In genomic region chr5:170313344-170313743, GRCh38 we compare ENCODE assay signal across 13 cellular contexts. TPM values are rescaled to one million over a fixed set of nuclear protein-coding genes. Genes with fewer than 3 reads are reported as not detected.
DNase-seq lines count a peak whose midpoint lies in the region; ATAC-seq lines count a peak whose summit lies in the region.
"Had no signal": no experiment of that assay in that cellular context is flagged by ENCODE, and none has a peak within 500 bp of the region (broad histone marks: within the 10 kb centered on the region; RNA-seq: fewer than 3 reads in every experiment).

No MANE protein-coding gene starts in this region.

- ATAC-seq in central memory CD8-positive, alpha-beta T cell (replicated peaks; ENCODE audit: extremely low read depth, poor library complexity, severe bottlenecking): peak; percentile 35

- 51% methylated on average over 6 of the region's 6 CpGs for WGBS in thymus

- no peaks in the 10 kb centered on the region for H3K27me3 Mint-ChIP-seq in central memory CD8-positive, alpha-beta T cell

- H3K27ac ChIP-seq in thymus (ENCODE audit: low read depth): peak overlapping the region; percentile 54

- peak; percentile 48 for DNase-seq in activated naive CD4-positive, alpha-beta T cell treated with Interleukin-2 at 50 U/mL for 16 hours
- DNase-seq in activated naive CD4-positive, alpha-beta T cell (lab: John Stamatoyannopoulos, UW): no peak
- DNase-seq in activated CD4-positive, alpha-beta T cell treated with anti-CD3 and anti-CD28 coated beads, Interleukin-2, amount 50 U/mL, for 4 hours: peak; percentile 54 to 58
- no peak for DNase-seq in central memory CD8-positive, alpha-beta T cell (ENCODE audit: low spot score in 2 of 2)
- DNase-seq in NCI-H2107 treated with DMSO at 0.1 percent for 48 hours (lab: John Stamatoyannopoulos, UW; ENCODE audit: unreplicated experiment): no peak
- no peak for DNase-seq in NCI-H226
- DNase-seq in HK-2 (ENCODE audit: unreplicated experiment): no peak
- DNase-seq: DMS153, NCI-H1436 treated with DMSO at 0.1 percent for 48 hours, NCI-H524 had no signal

- H3K36me3 ChIP-seq in thymus (ENCODE audit: control insufficient read depth, insufficient read depth): no peaks in the 10 kb centered on the region

- H3K27me3 ChIP-seq in thymus (ENCODE audit: control insufficient read depth, insufficient read depth): no peaks in the 10 kb centered on the region

- no peak overlapping the region for H3K4me3 Mint-ChIP-seq in central memory CD8-positive, alpha-beta T cell
- H3K4me3 Mint-ChIP-seq: type B pancreatic cell had no signal

- no peak overlapping the region for H3K27ac Mint-ChIP-seq in central memory CD8-positive, alpha-beta T cell (ENCODE audit: low read depth)
- H3K27ac Mint-ChIP-seq: type B pancreatic cell had no signal

- peaks cover 19% of the 10 kb centered on the region for H3K4me1 ChIP-seq in thymus (ENCODE audit: control insufficient read depth, insufficient read depth, low read length)

- no peaks in the 10 kb centered on the region for H3K9me3 Mint-ChIP-seq in central memory CD8-positive, alpha-beta T cell
- H3K9me3 Mint-ChIP-seq: IgD-negative memory B cell, type B pancreatic cell had no signal

- no peaks in the 10 kb centered on the region for H3K9me3 ChIP-seq in thymus (ENCODE audit: control insufficient read depth)

- H3K4me1 Mint-ChIP-seq in central memory CD8-positive, alpha-beta T cell: peaks cover 33% of the 10 kb centered on the region

- H3K4me3 ChIP-seq in thymus (ENCODE audit: low read length): no peak overlapping the region

- no peaks in the 10 kb centered on the region for H3K36me3 Mint-ChIP-seq in central memory CD8-positive, alpha-beta T cell (ENCODE audit: insufficient read depth)
- H3K36me3 Mint-ChIP-seq: IgD-negative memory B cell, type B pancreatic cell had no signal

RNA-seq across cellular contexts. Expression of gene LCP2, which starts 15.8 kb away (rescaled TPM):
- polyA plus RNA-seq in thymus: 131 TPM

Comparison
In these comparisons a context has a peak if more than half of its experiments do, and no peak if none do; other contexts are left out.
1. DNase-seq: peak in activated naive CD4-positive, alpha-beta T cell treated with Interleukin-2 at 50 U/mL for 16 hours (single experiment) and activated CD4-positive, alpha-beta T cell treated with anti-CD3 and anti-CD28 coated beads, Interleukin-2, amount 50 U/mL, for 4 hours (2 of 2); none in activated naive CD4-positive, alpha-beta T cell (0 of 4), central memory CD8-positive, alpha-beta T cell (0 of 2), NCI-H2107 treated with DMSO at 0.1 percent for 48 hours (single experiment), NCI-H226 (single experiment) and HK-2 (single experiment).